ENCODE assay signal across 17 cellular contexts in the genomic region with DNA sequence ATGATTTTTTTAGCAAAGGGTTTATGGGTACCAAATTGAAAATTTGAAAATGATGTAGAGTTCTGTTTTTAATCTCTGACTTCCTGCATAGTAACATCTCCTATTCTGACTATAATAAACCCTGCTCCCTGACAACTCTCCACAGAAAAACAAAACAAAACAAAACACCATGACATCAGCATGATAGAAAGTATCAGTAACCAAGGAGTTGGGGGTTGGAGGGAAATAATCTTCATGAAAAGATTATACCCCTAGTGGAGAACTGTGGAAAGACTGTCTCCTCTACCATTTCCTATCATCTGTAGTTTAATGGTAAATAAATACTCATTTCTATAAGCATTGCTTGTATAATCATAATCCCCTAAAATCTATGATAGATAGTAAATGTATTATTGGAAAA.
"Had no signal": no experiment of that assay in that cellular context is flagged by ENCODE, and none has a peak within 500 bp of the region (broad histone marks: within the 10 kb centered on the region; RNA-seq: fewer than 3 reads in every experiment).

No MANE protein-coding gene starts in this region.

- H3K4me1 ChIP-seq: prostate gland, testis, upper lobe of left lung had no signal

- H3K4me2 ChIP-seq: smooth muscle cell had no signal

- H3K27ac ChIP-seq: dorsolateral prefrontal cortex, prostate gland, testis, upper lobe of left lung had no signal

- H3K36me3 ChIP-seq: prostate gland, upper lobe of left lung had no signal

- H3K4me3 ChIP-seq: dorsolateral prefrontal cortex, prostate gland, smooth muscle cell, testis, upper lobe of left lung had no signal

- H3K27me3 ChIP-seq: dorsolateral prefrontal cortex, testis, upper lobe of left lung had no signal

- DNase-seq: activated CD4-positive, alpha-beta T cell treated with anti-CD3 and anti-CD28 coated beads for 1 hour; activated CD4-positive, alpha-beta T cell treated with anti-CD3 and anti-CD28 coated beads, Interleukin-2, amount 50 U/mL, for 48 hours; activated naive CD4-positive, alpha-beta T cell treated with Interleukin-2 at 50 U/mL for 16 hours; aorta; dorsolateral prefrontal cortex; endodermal cell; erythroblast; hippocampal formation; kidney glomerular epithelial cell; right cardiac atrium; T-cell; T1000; testis; upper lobe of left lung had no signal

- H3K9me3 ChIP-seq: prostate gland, testis, upper lobe of left lung had no signal

- ATAC-seq: activated T-helper 17 cell treated with anti-CD3 and anti-CD28 coated beads, Interleukin-2, amount 50 U/mL, for 72 hours; right cardiac atrium; T-cell had no signal
